In the genomic region with DNA sequence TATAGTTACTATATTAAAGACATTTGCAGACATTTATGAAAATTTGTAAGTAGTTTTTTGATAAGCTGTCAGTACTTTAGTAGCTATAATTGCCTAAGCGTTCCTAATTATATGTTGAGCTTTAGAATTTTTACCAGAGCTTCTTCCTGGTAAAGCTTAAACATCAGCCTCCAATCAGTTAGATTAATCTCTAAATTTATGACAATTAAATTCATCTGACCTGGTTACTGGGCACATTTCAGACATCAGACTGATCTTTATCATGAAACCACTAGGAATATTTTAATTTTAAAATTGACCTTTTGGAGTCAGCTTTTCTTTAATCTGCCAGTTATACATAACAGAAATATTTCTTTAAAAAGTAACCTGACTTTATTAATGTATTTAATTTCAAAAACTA, we compare ENCODE assay signal across 27 cellular contexts.
"Had no signal": no experiment of that assay in that cellular context is flagged by ENCODE, and none has a peak within 500 bp of the region (broad histone marks: within the 10 kb centered on the region; RNA-seq: fewer than 3 reads in every experiment).

No MANE protein-coding gene starts in this region.

- H3K4me3 Mint-ChIP-seq: T-cell had no signal

- H3K27me3 Mint-ChIP-seq: T-cell had no signal

- DNase-seq: Karpas-422, MM.1S, MV-4-11, NCI-H1092, NCI-H1105, NCI-H1417 treated with DMSO at 0.1 percent for 48 hours, NCI-H1436 treated with DMSO at 0.1 percent for 48 hours, NCI-H1694, NCI-H187, NCI-H1930, NCI-H2029 treated with DMSO at 0.1 percent for 48 hours, NCI-H2081 treated with DMSO at 0.1 percent for 48 hours, NCI-H2107, NCI-H2171, NCI-H226, NCI-H446 treated with DMSO at 0.1 percent for 48 hours, NCI-H510A, NCI-H524, NCI-H526, NCI-H774, OCI-M1, PC-3, Peyer's patch, Right ventricle myocardium superior, RPMI8226, SHP77 treated with DMSO at 0.1 percent for 48 hours, T-cell had no signal

- ATAC-seq: PC-3, T-cell had no signal

- H3K27ac Mint-ChIP-seq: T-cell had no signal
